In the genomic region with DNA sequence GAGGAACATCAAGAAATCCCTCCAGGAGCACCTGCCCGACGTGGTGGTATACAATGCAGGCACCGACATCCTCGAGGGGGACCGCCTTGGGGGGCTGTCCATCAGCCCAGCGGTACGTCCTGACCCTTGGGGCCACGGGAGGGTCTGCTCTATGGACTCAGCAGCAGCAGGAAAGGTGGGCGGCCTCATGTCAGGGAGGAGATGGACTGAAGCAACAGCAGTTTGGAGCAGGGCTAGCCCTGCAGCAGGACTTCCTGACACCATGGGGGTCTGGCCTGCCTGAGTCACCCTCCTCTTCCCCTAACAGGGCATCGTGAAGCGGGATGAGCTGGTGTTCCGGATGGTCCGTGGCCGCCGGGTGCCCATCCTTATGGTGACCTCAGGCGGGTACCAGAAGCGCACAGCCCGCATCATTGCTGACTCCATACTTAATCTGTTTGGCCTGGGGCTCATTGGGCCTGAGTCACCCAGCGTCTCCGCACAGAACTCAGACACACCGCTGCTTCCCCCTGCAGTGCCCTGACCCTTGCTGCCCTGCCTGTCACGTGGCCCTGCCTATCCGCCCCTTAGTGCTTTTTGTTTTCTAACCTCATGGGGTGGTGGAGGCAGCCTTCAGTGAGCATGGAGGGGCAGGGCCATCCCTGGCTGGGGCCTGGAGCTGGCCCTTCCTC, we compare ENCODE assay signal across 1 cellular context.
A peak's percentile ranks its signal among the peaks of the same experiment; 100 is the strongest.
TF ChIP-seq lines count a peak whose summit lies in the region.

No MANE protein-coding gene starts in this region.

TF ChIP-seq in IMR-90, 13 proteins besides CTCF, POLR2A, EP300 and RAD21:
- TF ChIP-seq, protein P1, sequence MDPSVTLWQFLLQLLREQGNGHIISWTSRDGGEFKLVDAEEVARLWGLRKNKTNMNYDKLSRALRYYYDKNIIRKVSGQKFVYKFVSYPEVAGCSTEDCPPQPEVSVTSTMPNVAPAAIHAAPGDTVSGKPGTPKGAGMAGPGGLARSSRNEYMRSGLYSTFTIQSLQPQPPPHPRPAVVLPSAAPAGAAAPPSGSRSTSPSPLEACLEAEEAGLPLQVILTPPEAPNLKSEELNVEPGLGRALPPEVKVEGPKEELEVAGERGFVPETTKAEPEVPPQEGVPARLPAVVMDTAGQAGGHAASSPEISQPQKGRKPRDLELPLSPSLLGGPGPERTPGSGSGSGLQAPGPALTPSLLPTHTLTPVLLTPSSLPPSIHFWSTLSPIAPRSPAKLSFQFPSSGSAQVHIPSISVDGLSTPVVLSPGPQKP (IDR thresholded peaks at IDR 0.05; ENCODE audit: borderline replicate concordance, low read depth, low read length), result no peak
- TF ChIP-seq SMC3 (IDR thresholded peaks at IDR 0.05; ENCODE audit: low read depth, low read length), result no peak; the same call in 1 of the 2 replicates
- no peak for TF ChIP-seq RFX5 (IDR thresholded peaks at IDR 0.05; ENCODE audit: low read depth, low read length)
- no peak for TF ChIP-seq CHD1 (IDR thresholded peaks at IDR 0.05; ENCODE audit: low read depth, low read length)
- TF ChIP-seq, protein P2, sequence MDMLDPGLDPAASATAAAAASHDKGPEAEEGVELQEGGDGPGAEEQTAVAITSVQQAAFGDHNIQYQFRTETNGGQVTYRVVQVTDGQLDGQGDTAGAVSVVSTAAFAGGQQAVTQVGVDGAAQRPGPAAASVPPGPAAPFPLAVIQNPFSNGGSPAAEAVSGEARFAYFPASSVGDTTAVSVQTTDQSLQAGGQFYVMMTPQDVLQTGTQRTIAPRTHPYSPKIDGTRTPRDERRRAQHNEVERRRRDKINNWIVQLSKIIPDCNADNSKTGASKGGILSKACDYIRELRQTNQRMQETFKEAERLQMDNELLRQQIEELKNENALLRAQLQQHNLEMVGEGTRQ (IDR thresholded peaks at IDR 0.05; ENCODE audit: low read depth, low read length), result peak; percentile 29; the same call in 1 of the 2 replicates
- no peak for TF ChIP-seq FOS (IDR thresholded peaks at IDR 0.05; ENCODE audit: low read depth, low read length)
- TF ChIP-seq CEBPB (IDR thresholded peaks at IDR 0.05; ENCODE audit: low read depth, low read length), result no peak
- TF ChIP-seq BHLHE40 (IDR thresholded peaks at IDR 0.05; ENCODE audit: low read depth, low read length), result no peak
